In genomic region chr6:87152528-87152950, GRCh38 we compare ENCODE assay signal across 7 cellular contexts. TPM values are rescaled to one million over a fixed set of nuclear protein-coding genes. Genes with fewer than 3 reads are reported as not detected.
A peak's percentile ranks its signal among the peaks of the same experiment; 100 is the strongest.
DNase-seq lines count a peak whose midpoint lies in the region; ATAC-seq lines count a peak whose summit lies in the region.

No MANE protein-coding gene starts in this region.

- peak overlapping the region; percentile 91 for H3K23ac ChIP-seq in neuronal stem cell (ENCODE audit: low read depth, low read length, poor library complexity)

- H3K27ac ChIP-seq in ectodermal cell (ENCODE audit: insufficient read depth, low read depth, low read length, poor library complexity, severe bottlenecking) (no peak overlapping the region), neuronal stem cell (replicated peaks; ENCODE audit: low read length) (peak overlapping the region; percentile 40)

- peak overlapping the region; percentile 78 for H2AFZ ChIP-seq in neuronal stem cell (ENCODE audit: low read length)

- H3K4me3 ChIP-seq in ectodermal cell (ENCODE audit: insufficient read depth, low read depth, low read length): peak overlapping the region; percentile 44
- peak overlapping the region; percentile 28 to 76 for H3K4me3 ChIP-seq in neuronal stem cell (ENCODE audit: low read length in 2 of 2)

- peak overlapping the region; percentile 99 for H3K18ac ChIP-seq in neuronal stem cell (ENCODE audit: low read length)

- peak overlapping the region; percentile 99 for H2BK15ac ChIP-seq in neuronal stem cell (ENCODE audit: low read length)

- H4K8ac ChIP-seq in neuronal stem cell (ENCODE audit: low read depth, low read length): peak overlapping the region; percentile 17

- H3K4me1 ChIP-seq in ectodermal cell (ENCODE audit: control insufficient read depth, insufficient read depth, low read length) (no peaks in the 10 kb centered on the region), neuronal stem cell (ENCODE audit: control insufficient read depth in 2 of 2, insufficient read depth in 1 of 2, low read depth in 1 of 2, low read length in 2 of 2) (peaks cover 0 to 7% of the 10 kb centered on the region in 2 donors)

- no peak overlapping the region for H3K14ac ChIP-seq in neuronal stem cell (ENCODE audit: low read length)

- H3K36me3 ChIP-seq in ectodermal cell (ENCODE audit: control insufficient read depth, insufficient read depth, low read length) (no peaks in the 10 kb centered on the region), neuronal stem cell (replicated peaks in 1 of 2; ENCODE audit: control insufficient read depth in 2 of 2, insufficient read depth in 2 of 2, low read length in 2 of 2) (no peaks in the 10 kb centered on the region)

- H3K4me2 ChIP-seq in neuronal stem cell (ENCODE audit: insufficient read depth, low read length, poor library complexity, severe bottlenecking): peak overlapping the region; percentile 83

- H3K27me3 ChIP-seq in ectodermal cell (ENCODE audit: control insufficient read depth, insufficient read depth, low read length, poor library complexity, severe bottlenecking) (peaks cover 21% of the 10 kb centered on the region), neuronal stem cell (ENCODE audit: control insufficient read depth in 3 of 3, insufficient read depth in 3 of 3, low read depth in 1 of 3, low read length in 3 of 3) (peaks cover 0 to 7% (median 0%) of the 10 kb centered on the region in 3 experiments)

- H4K91ac ChIP-seq in neuronal stem cell (ENCODE audit: low read depth, low read length, poor library complexity): no peak overlapping the region

- H2BK5ac ChIP-seq in neuronal stem cell (ENCODE audit: low read length): peak overlapping the region; percentile 98

- H3K9ac ChIP-seq in neuronal stem cell (ENCODE audit: low read depth, low read length, poor library complexity): peak overlapping the region; percentile 90

- DNase-seq in NCI-H526 treated with DMSO at 0.1 percent for 48 hours (lab: John Stamatoyannopoulos, UW) (peak; percentile 80), neuronal stem cell (ENCODE audit: low spot score) (no peak), iPS-NIHi11 (ENCODE audit: low spot score) (no peak)

- H3K4ac ChIP-seq in neuronal stem cell (ENCODE audit: low read length): no peak overlapping the region

- H2AK5ac ChIP-seq in neuronal stem cell (ENCODE audit: low read depth, low read length): no peak overlapping the region

- ATAC-seq in GM18511 (IDR thresholded peaks at IDR 0.05; ENCODE audit: unreplicated experiment) (peak; percentile 0), GM21576 (IDR thresholded peaks at IDR 0.05; ENCODE audit: unreplicated experiment) (no peak), GM19023 (IDR thresholded peaks at IDR 0.05; ENCODE audit: unreplicated experiment) (no peak)

- H3K9me3 ChIP-seq in ectodermal cell (ENCODE audit: control insufficient read depth, low read length): no peaks in the 10 kb centered on the region
- H3K9me3 ChIP-seq in neuronal stem cell (replicated peaks in 1 of 2; ENCODE audit: control insufficient read depth in 2 of 2, insufficient read depth in 1 of 2, low read depth in 1 of 2, low read length in 2 of 2): no peaks in the 10 kb centered on the region

- 27 to 29% methylated on average over 22 of the region's 22 CpGs for WGBS in ectodermal cell, 2 experiments
- WGBS in neuronal stem cell (ENCODE audit: extremely low coverage in 2 of 2, insufficient read length in 2 of 2, insufficient replicate concordance in 1 of 2), 2 donors: no CpG with 5 or more reads among the region's 22 CpGs

- peak overlapping the region; percentile 91 for H2BK120ac ChIP-seq in neuronal stem cell (ENCODE audit: low read depth, low read length)

- no peak overlapping the region for H2BK12ac ChIP-seq in neuronal stem cell (ENCODE audit: low read length)

- H3K79me1 ChIP-seq in neuronal stem cell (ENCODE audit: low read depth, low read length): no peaks in the 10 kb centered on the region

RNA-seq across cellular contexts. Expression of gene ZNF292, which starts 2.8 kb away (rescaled TPM):
- 19.0 TPM for polyA plus RNA-seq in ectodermal cell (2013, experiment 1 of 4)
- polyA plus RNA-seq in ectodermal cell (2013, experiment 2 of 4): 23.0 TPM
- polyA plus RNA-seq in ectodermal cell (2013, experiment 3 of 4): 20.9 TPM
- polyA plus RNA-seq in ectodermal cell (2013, experiment 4 of 4): 21.3 TPM
- polyA plus RNA-seq in neuronal stem cell (2013, experiment 1 of 2): 25.0 TPM
- 27.0 TPM for polyA plus RNA-seq in neuronal stem cell (2013, experiment 2 of 2)

RNA-seq across cellular contexts. Expression of gene CGA, which starts 57.6 kb away (rescaled TPM):
- polyA plus RNA-seq in ectodermal cell (2013, experiment 1 of 4): not detected
- polyA plus RNA-seq in ectodermal cell (2013, experiment 2 of 4): not detected
- not detected for polyA plus RNA-seq in ectodermal cell (2013, experiment 3 of 4)
- not detected for polyA plus RNA-seq in ectodermal cell (2013, experiment 4 of 4)
- polyA plus RNA-seq in neuronal stem cell (2013, experiment 1 of 2): not detected
- not detected for polyA plus RNA-seq in neuronal stem cell (2013, experiment 2 of 2)
